Comparison of ENCODE assay signal across 13 cellular contexts in the genomic region with DNA sequence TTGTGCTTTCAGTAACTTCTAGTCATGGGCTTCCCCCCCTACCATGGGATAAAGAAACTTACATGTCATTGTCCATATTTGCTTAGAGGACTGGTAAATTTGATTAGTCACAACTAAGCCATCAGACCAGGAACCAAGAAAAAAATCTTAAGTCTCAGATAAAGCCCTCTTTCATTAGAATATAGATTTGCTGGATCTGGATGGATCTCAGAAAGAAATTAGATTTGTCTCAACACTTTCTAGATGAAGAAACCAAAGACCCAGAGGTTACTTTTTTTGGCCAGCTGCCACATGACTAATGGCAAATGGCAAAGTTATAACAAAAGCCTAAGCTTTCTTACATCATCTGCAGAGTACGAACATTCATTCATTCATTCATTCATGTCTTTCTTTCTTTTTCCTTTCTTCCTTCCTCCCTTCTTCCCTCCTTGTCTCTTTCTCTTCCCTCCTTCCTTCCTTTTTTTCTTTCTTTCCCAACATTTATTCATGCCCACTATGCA.
A peak's percentile ranks its signal among the peaks of the same experiment; 100 is the strongest.
DNase-seq lines count a peak whose midpoint lies in the region; ATAC-seq and TF ChIP-seq lines count a peak whose summit lies in the region.
"Had no signal": no experiment of that assay in that cellular context is flagged by ENCODE, and none has a peak within 500 bp of the region (broad histone marks: within the 10 kb centered on the region; RNA-seq: fewer than 3 reads in every experiment).

No MANE protein-coding gene starts in this region.

- no peak overlapping the region for H2BK5ac ChIP-seq in IMR-90 (ENCODE audit: low read depth, low read length, poor library complexity, severe bottlenecking)

- no CpG with 5 or more reads among the region's 1 CpG for WGBS in IMR-90 (ENCODE audit: extremely low coverage in 2 of 2, insufficient read length in 1 of 2), 2 experiments
- 95% methylated on average over 1 of the region's 1 CpG for WGBS in hepatocyte (ENCODE audit: low lambda C conversion rate, missing lambda C conversion rate)

- H4K5ac ChIP-seq in IMR-90 (ENCODE audit: low read depth, low read length), result no peak overlapping the region

- H3K4me1 ChIP-seq in IMR-90 (ENCODE audit: control insufficient read depth, insufficient read depth, low read length) (no peaks in the 10 kb centered on the region), SJCRH30 (peaks cover 5% of the 10 kb centered on the region; the same call in 1 of the 2 replicates), hepatocyte (ENCODE audit: insufficient read depth) (no peaks in the 10 kb centered on the region)

- no peak overlapping the region for H3K23ac ChIP-seq in IMR-90 (ENCODE audit: low read depth, low read length)

- BruUV-seq in IMR-90 (replicated peaks; lab: Mats Ljungman, UMichigan), result no TSS peak

- dilution Hi-C loops in IMR-90 (cut with HindIII; ENCODE audit: low sequenced_read_pairs, unreplicated experiment), result no loop called here

- no peak overlapping the region for H2BK20ac ChIP-seq in IMR-90 (ENCODE audit: low read depth, low read length)

- H3K14ac ChIP-seq in IMR-90 (replicated peaks; ENCODE audit: low read depth, low read length), result no peak overlapping the region

- peaks cover 12% of the 10 kb centered on the region for H3K27me3 ChIP-seq in IMR-90 (ENCODE audit: control insufficient read depth, insufficient read depth, low read length)
- H3K27me3 ChIP-seq in SJCRH30, result no peaks in the 10 kb centered on the region
- no peaks in the 10 kb centered on the region for H3K27me3 ChIP-seq in hepatocyte

- CTCF ChIA-PET in IMR-90 (lab: Yijun Ruan, JAX), result interaction anchor here (0.6 to 0.7 kb wide), 2 partner anchors 33 to 274 kb away, joined by 3 read pairs; no protein-coding TSS in a partner anchor

- no peak overlapping the region for H4K8ac ChIP-seq in IMR-90 (ENCODE audit: low read depth in 2 of 2, low read length in 2 of 2)

- ATAC-seq in IMR-90 (ENCODE audit: low read depth), result no peak; the same call in 1 of the 2 replicates
- peak; percentile 41 for ATAC-seq in esophagus mucosa
- ATAC-seq: activated naive CD4-positive, alpha-beta T cell treated with anti-CD3 and anti-CD28 coated beads, Interleukin-2, amount 50 U/mL, for 72 hours; left ventricle myocardium superior had no signal

- no peak overlapping the region for H3K9ac ChIP-seq in IMR-90 (ENCODE audit: low read depth, low read length)

- no peaks in the 10 kb centered on the region for H3K9me1 ChIP-seq in IMR-90 (ENCODE audit: insufficient read depth, low read length)

- H3K36me3 ChIP-seq in IMR-90 (ENCODE audit: control insufficient read depth, insufficient read depth, low read length), result no peaks in the 10 kb centered on the region
- no peaks in the 10 kb centered on the region for H3K36me3 ChIP-seq in SJCRH30
- H3K36me3 ChIP-seq in hepatocyte (replicated peaks; ENCODE audit: insufficient read depth, low read depth), result no peaks in the 10 kb centered on the region
- H3K36me3 ChIP-seq: thoracic aorta had no signal

- H3K4me3 ChIP-seq in IMR-90 (ENCODE audit: insufficient read depth, low read depth, low read length) (no peak overlapping the region), SJCRH30 (no peak overlapping the region), skeletal muscle cell (ENCODE audit: low read depth, low read length) (no peak overlapping the region), hepatocyte (no peak overlapping the region)
- H3K4me3 ChIP-seq: thoracic aorta had no signal

- no peaks in the 10 kb centered on the region for H3K79me1 ChIP-seq in IMR-90 (ENCODE audit: low read depth in 1 of 2, low read length in 2 of 2)

- no peak overlapping the region for H2BK15ac ChIP-seq in IMR-90 (ENCODE audit: low read depth, low read length)

- H3K79me2 ChIP-seq in hepatocyte, result no peaks in the 10 kb centered on the region

- H4K91ac ChIP-seq in IMR-90 (ENCODE audit: insufficient read depth, low read depth, low read length), result no peak overlapping the region

- H2BK120ac ChIP-seq in IMR-90 (ENCODE audit: low read depth, low read length), result no peak overlapping the region

- H3K27ac ChIP-seq in IMR-90 (ENCODE audit: insufficient read depth, low read length), result no peak overlapping the region
- no peak overlapping the region for H3K27ac ChIP-seq in SJCRH30
- no peak overlapping the region for H3K27ac ChIP-seq in hepatocyte
- H3K27ac ChIP-seq: thoracic aorta had no signal

- TF ChIP-seq POLR2A in IMR-90 (IDR thresholded peaks at IDR 0.05; ENCODE audit: low read depth, low read length), result no peak

- peak; percentile 57 for DNase-seq in IMR-90
- DNase-seq in SJCRH30, result peak; percentile 31 to 56
- DNase-seq in skeletal muscle cell (ENCODE audit: low read depth), result peak; percentile 78
- no peak for DNase-seq in NCI-H2081 (lab: John Stamatoyannopoulos, UW)
- DNase-seq in hepatocyte (ENCODE audit: low spot score), result no peak
- DNase-seq in NCI-H345 (lab: John Stamatoyannopoulos, UW), result no peak
- DNase-seq: activated CD4-positive, alpha-beta T cell treated with anti-CD3 and anti-CD28 coated beads for 4 hours; DMS79 treated with DMSO at 0.1 percent for 48 hours; left ventricle myocardium superior; NCI-H2107 had no signal

- H2AFZ ChIP-seq in IMR-90 (replicated peaks; ENCODE audit: low read length, poor library complexity) (no peak overlapping the region), hepatocyte (no peak overlapping the region)

- H2AK5ac ChIP-seq in IMR-90 (ENCODE audit: low read depth, low read length), result no peak overlapping the region

- intact Hi-C loops in IMR-90 (cut with micrococcal nuclease), result no loop called here

- H3K9me3 ChIP-seq in IMR-90 (ENCODE audit: control insufficient read depth, insufficient read depth, low read length) (no peaks in the 10 kb centered on the region), SJCRH30 (replicated peaks) (no peaks in the 10 kb centered on the region), hepatocyte (ENCODE audit: low read depth) (no peaks in the 10 kb centered on the region)
- H3K9me3 ChIP-seq: thoracic aorta had no signal

- no peak for TF ChIP-seq RAD21 in IMR-90 (IDR thresholded peaks at IDR 0.05; ENCODE audit: low read length)

- H3K18ac ChIP-seq in IMR-90 (ENCODE audit: low read depth, low read length), result no peak overlapping the region

- POLR2A ChIA-PET in IMR-90 (lab: Charles Lee; ENCODE audit: unreplicated experiment), result no interaction called here

- in situ Hi-C loops in IMR-90 (cut with MboI; ENCODE audit: low sequenced_read_pairs), result loop anchor here (25.0 kb wide), 1 partner anchor 647 kb away; no protein-coding TSS in a partner anchor

- no peak overlapping the region for H2AK9ac ChIP-seq in IMR-90 (replicated peaks; ENCODE audit: low read depth, low read length, poor library complexity)

- no peak overlapping the region for H3K56ac ChIP-seq in IMR-90 (ENCODE audit: extremely low read depth, insufficient read depth, low read length)

- H4K20me1 ChIP-seq in IMR-90 (ENCODE audit: insufficient read depth, low read length) (no peaks in the 10 kb centered on the region), hepatocyte (ENCODE audit: insufficient read depth, poor library complexity, severe bottlenecking) (no peaks in the 10 kb centered on the region)

- no peak overlapping the region for H3K4me2 ChIP-seq in IMR-90 (ENCODE audit: low read depth, low read length)
- no peak overlapping the region for H3K4me2 ChIP-seq in hepatocyte

- TF ChIP-seq CTCF in IMR-90 (conservative IDR thresholded peaks at IDR 0.05; ENCODE audit: low read depth, low read length) (no peak), hepatocyte (IDR thresholded peaks at IDR 0.05; ENCODE audit: poor library complexity) (no peak)

- no peaks in the 10 kb centered on the region for H3K9me2 ChIP-seq in hepatocyte (replicated peaks; ENCODE audit: insufficient read depth)

- no peak overlapping the region for H3K4ac ChIP-seq in IMR-90 (ENCODE audit: low read depth, low read length)

TF ChIP-seq in IMR-90, 13 proteins besides CTCF, POLR2A, EP300 and RAD21:
- no peak for TF ChIP-seq CEBPB (IDR thresholded peaks at IDR 0.05; ENCODE audit: low read depth, low read length)
- TF ChIP-seq, protein P1, sequence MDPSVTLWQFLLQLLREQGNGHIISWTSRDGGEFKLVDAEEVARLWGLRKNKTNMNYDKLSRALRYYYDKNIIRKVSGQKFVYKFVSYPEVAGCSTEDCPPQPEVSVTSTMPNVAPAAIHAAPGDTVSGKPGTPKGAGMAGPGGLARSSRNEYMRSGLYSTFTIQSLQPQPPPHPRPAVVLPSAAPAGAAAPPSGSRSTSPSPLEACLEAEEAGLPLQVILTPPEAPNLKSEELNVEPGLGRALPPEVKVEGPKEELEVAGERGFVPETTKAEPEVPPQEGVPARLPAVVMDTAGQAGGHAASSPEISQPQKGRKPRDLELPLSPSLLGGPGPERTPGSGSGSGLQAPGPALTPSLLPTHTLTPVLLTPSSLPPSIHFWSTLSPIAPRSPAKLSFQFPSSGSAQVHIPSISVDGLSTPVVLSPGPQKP (IDR thresholded peaks at IDR 0.05; ENCODE audit: borderline replicate concordance, low read depth, low read length), result no peak
- no peak for TF ChIP-seq NFE2L2 (IDR thresholded peaks at IDR 0.05; ENCODE audit: low read depth, low read length)
- no peak for TF ChIP-seq MXI1 (IDR thresholded peaks at IDR 0.05; ENCODE audit: borderline replicate concordance, low read depth, low read length)
- TF ChIP-seq SMC3 (IDR thresholded peaks at IDR 0.05; ENCODE audit: low read depth, low read length), result no peak
- no peak for TF ChIP-seq RFX5 (IDR thresholded peaks at IDR 0.05; ENCODE audit: low read depth, low read length)
- TF ChIP-seq RCOR1 (IDR thresholded peaks at IDR 0.05; ENCODE audit: insufficient replicate concordance, low read length), result no peak
- no peak for TF ChIP-seq FOS (IDR thresholded peaks at IDR 0.05; ENCODE audit: low read depth, low read length)
- TF ChIP-seq BHLHE40 (IDR thresholded peaks at IDR 0.05; ENCODE audit: low read depth, low read length), result no peak
- no peak for TF ChIP-seq MAFK (IDR thresholded peaks at IDR 0.05; ENCODE audit: low read depth, low read length)
- TF ChIP-seq, protein P2, sequence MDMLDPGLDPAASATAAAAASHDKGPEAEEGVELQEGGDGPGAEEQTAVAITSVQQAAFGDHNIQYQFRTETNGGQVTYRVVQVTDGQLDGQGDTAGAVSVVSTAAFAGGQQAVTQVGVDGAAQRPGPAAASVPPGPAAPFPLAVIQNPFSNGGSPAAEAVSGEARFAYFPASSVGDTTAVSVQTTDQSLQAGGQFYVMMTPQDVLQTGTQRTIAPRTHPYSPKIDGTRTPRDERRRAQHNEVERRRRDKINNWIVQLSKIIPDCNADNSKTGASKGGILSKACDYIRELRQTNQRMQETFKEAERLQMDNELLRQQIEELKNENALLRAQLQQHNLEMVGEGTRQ (IDR thresholded peaks at IDR 0.05; ENCODE audit: low read depth, low read length), result no peak
- no peak for TF ChIP-seq CHD1 (IDR thresholded peaks at IDR 0.05; ENCODE audit: low read depth, low read length)
- no peak for TF ChIP-seq MAZ (IDR thresholded peaks at IDR 0.05; ENCODE audit: borderline replicate concordance, low read depth, low read length)

Comparison
In these comparisons a context has a peak if more than half of its experiments do, and no peak if none do; other contexts are left out.
1. DNase-seq: peak in IMR-90 (single experiment), SJCRH30 (2 of 2) and skeletal muscle cell (single experiment); none in NCI-H2081 (0 of 2), hepatocyte (single experiment) and NCI-H345 (single experiment).